1 cellular context compared by ENCODE assay signal in the genomic region with DNA sequence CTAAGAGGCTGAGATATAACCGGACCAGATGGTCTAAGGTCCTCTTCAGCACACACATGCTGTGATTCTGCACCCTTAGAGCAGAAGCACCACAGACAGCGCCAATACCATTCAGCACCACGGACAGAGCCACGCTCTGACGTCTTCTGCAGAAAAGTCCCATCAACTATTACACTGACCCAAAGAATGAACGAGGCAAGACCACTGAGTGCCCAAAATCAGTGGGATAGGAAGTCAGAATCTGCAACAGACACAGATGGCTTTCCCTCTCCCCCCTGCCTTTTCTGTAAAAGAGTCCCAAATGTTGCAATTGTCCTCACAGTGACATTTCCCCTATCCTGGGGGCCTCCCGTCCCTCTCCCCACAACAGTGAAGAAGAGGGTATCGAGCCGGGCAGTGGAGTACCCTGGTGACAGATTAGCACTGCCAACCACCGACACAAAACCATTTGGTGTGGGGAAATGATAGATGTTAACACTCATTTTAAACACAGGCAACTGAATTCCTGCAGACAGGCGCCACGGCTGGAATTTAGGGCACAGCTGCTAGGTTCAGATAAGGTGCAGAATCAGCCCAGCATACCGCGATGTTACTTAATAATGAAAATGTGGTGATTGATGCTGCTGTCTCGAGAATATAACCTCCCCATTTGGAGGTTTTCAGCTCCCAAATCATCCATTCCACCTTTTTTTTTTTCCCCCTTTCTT.
TF ChIP-seq lines count a peak whose summit lies in the region.

No MANE protein-coding gene starts in this region.

TF ChIP-seq in HepG2, 621 proteins besides CTCF, POLR2A, EP300 and RAD21 (continued from another document and continues in another):
- TF ChIP-seq, protein P1, sequence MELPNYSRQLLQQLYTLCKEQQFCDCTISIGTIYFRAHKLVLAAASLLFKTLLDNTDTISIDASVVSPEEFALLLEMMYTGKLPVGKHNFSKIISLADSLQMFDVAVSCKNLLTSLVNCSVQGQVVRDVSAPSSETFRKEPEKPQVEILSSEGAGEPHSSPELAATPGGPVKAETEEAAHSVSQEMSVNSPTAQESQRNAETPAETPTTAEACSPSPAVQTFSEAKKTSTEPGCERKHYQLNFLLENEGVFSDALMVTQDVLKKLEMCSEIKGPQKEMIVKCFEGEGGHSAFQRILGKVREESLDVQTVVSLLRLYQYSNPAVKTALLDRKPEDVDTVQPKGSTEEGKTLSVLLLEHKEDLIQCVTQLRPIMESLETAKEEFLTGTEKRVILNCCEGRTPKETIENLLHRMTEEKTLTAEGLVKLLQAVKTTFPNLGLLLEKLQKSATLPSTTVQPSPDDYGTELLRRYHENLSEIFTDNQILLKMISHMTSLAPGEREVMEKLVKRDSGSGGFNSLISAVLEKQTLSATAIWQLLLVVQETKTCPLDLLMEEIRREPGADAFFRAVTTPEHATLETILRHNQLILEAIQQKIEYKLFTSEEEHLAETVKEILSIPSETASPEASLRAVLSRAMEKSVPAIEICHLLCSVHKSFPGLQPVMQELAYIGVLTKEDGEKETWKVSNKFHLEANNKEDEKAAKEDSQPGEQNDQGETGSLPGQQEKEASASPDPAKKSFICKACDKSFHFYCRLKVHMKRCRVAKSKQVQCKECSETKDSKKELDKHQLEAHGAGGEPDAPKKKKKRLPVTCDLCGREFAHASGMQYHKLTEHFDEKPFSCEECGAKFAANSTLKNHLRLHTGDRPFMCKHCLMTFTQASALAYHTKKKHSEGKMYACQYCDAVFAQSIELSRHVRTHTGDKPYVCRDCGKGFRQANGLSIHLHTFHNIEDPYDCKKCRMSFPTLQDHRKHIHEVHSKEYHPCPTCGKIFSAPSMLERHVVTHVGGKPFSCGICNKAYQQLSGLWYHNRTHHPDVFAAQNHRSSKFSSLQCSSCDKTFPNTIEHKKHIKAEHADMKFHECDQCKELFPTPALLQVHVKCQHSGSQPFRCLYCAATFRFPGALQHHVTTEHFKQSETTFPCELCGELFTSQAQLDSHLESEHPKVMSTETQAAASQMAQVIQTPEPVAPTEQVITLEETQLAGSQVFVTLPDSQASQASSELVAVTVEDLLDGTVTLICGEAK (IDR thresholded peaks at IDR 0.05) = no peak
- TF ChIP-seq, protein P1 (CRISPR knock-in tag; IDR thresholded peaks at IDR 0.05) = peak; percentile 95
- TF ChIP-seq, protein P2, sequence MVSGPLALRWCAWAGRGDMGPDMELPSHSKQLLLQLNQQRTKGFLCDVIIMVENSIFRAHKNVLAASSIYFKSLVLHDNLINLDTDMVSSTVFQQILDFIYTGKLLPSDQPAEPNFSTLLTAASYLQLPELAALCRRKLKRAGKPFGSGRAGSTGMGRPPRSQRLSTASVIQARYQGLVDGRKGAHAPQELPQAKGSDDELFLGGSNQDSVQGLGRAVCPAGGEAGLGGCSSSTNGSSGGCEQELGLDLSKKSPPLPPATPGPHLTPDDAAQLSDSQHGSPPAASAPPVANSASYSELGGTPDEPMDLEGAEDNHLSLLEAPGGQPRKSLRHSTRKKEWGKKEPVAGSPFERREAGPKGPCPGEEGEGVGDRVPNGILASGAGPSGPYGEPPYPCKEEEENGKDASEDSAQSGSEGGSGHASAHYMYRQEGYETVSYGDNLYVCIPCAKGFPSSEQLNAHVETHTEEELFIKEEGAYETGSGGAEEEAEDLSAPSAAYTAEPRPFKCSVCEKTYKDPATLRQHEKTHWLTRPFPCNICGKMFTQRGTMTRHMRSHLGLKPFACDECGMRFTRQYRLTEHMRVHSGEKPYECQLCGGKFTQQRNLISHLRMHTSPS (CRISPR knock-in tag; IDR thresholded peaks at IDR 0.05; ENCODE audit: low read depth) = peak; percentile 84
- TF ChIP-seq MLLT10 (CRISPR knock-in tag; IDR thresholded peaks at IDR 0.05) (peak; percentile 96), HOXA5 (CRISPR knock-in tag; IDR thresholded peaks at IDR 0.05) (peak; percentile 100), ERF (CRISPR knock-in tag; IDR thresholded peaks at IDR 0.05) (peak; percentile 100), FLYWCH1 (CRISPR knock-in tag; IDR thresholded peaks at IDR 0.05) (peak; percentile 99; the same call in 1 of the 2 replicates), RAD51 (IDR thresholded peaks at IDR 0.05; ENCODE audit: borderline replicate concordance) (no peak)
- TF ChIP-seq, protein P3, sequence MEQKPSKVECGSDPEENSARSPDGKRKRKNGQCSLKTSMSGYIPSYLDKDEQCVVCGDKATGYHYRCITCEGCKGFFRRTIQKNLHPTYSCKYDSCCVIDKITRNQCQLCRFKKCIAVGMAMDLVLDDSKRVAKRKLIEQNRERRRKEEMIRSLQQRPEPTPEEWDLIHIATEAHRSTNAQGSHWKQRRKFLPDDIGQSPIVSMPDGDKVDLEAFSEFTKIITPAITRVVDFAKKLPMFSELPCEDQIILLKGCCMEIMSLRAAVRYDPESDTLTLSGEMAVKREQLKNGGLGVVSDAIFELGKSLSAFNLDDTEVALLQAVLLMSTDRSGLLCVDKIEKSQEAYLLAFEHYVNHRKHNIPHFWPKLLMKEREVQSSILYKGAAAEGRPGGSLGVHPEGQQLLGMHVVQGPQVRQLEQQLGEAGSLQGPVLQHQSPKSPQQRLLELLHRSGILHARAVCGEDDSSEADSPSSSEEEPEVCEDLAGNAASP (CRISPR knock-in tag; IDR thresholded peaks at IDR 0.05; ENCODE audit: borderline replicate concordance) = peak; percentile 99
- TF ChIP-seq, protein P4, sequence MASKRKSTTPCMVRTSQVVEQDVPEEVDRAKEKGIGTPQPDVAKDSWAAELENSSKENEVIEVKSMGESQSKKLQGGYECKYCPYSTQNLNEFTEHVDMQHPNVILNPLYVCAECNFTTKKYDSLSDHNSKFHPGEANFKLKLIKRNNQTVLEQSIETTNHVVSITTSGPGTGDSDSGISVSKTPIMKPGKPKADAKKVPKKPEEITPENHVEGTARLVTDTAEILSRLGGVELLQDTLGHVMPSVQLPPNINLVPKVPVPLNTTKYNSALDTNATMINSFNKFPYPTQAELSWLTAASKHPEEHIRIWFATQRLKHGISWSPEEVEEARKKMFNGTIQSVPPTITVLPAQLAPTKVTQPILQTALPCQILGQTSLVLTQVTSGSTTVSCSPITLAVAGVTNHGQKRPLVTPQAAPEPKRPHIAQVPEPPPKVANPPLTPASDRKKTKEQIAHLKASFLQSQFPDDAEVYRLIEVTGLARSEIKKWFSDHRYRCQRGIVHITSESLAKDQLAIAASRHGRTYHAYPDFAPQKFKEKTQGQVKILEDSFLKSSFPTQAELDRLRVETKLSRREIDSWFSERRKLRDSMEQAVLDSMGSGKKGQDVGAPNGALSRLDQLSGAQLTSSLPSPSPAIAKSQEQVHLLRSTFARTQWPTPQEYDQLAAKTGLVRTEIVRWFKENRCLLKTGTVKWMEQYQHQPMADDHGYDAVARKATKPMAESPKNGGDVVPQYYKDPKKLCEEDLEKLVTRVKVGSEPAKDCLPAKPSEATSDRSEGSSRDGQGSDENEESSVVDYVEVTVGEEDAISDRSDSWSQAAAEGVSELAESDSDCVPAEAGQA (IDR thresholded peaks at IDR 0.05; ENCODE audit: low read depth) = no peak
- TF ChIP-seq, protein P4 (CRISPR knock-in tag; IDR thresholded peaks at IDR 0.05; ENCODE audit: borderline replicate concordance) = peak; percentile 100
- TF ChIP-seq, protein P5, sequence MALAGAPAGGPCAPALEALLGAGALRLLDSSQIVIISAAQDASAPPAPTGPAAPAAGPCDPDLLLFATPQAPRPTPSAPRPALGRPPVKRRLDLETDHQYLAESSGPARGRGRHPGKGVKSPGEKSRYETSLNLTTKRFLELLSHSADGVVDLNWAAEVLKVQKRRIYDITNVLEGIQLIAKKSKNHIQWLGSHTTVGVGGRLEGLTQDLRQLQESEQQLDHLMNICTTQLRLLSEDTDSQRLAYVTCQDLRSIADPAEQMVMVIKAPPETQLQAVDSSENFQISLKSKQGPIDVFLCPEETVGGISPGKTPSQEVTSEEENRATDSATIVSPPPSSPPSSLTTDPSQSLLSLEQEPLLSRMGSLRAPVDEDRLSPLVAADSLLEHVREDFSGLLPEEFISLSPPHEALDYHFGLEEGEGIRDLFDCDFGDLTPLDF (CRISPR knock-in tag; IDR thresholded peaks at IDR 0.05) = peak; percentile 95
- TF ChIP-seq, protein P6, sequence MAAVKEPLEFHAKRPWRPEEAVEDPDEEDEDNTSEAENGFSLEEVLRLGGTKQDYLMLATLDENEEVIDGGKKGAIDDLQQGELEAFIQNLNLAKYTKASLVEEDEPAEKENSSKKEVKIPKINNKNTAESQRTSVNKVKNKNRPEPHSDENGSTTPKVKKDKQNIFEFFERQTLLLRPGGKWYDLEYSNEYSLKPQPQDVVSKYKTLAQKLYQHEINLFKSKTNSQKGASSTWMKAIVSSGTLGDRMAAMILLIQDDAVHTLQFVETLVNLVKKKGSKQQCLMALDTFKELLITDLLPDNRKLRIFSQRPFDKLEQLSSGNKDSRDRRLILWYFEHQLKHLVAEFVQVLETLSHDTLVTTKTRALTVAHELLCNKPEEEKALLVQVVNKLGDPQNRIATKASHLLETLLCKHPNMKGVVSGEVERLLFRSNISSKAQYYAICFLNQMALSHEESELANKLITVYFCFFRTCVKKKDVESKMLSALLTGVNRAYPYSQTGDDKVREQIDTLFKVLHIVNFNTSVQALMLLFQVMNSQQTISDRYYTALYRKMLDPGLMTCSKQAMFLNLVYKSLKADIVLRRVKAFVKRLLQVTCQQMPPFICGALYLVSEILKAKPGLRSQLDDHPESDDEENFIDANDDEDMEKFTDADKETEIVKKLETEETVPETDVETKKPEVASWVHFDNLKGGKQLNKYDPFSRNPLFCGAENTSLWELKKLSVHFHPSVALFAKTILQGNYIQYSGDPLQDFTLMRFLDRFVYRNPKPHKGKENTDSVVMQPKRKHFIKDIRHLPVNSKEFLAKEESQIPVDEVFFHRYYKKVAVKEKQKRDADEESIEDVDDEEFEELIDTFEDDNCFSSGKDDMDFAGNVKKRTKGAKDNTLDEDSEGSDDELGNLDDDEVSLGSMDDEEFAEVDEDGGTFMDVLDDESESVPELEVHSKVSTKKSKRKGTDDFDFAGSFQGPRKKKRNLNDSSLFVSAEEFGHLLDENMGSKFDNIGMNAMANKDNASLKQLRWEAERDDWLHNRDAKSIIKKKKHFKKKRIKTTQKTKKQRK (IDR thresholded peaks at IDR 0.05; ENCODE audit: low read length) = no peak
- TF ChIP-seq, protein P7, sequence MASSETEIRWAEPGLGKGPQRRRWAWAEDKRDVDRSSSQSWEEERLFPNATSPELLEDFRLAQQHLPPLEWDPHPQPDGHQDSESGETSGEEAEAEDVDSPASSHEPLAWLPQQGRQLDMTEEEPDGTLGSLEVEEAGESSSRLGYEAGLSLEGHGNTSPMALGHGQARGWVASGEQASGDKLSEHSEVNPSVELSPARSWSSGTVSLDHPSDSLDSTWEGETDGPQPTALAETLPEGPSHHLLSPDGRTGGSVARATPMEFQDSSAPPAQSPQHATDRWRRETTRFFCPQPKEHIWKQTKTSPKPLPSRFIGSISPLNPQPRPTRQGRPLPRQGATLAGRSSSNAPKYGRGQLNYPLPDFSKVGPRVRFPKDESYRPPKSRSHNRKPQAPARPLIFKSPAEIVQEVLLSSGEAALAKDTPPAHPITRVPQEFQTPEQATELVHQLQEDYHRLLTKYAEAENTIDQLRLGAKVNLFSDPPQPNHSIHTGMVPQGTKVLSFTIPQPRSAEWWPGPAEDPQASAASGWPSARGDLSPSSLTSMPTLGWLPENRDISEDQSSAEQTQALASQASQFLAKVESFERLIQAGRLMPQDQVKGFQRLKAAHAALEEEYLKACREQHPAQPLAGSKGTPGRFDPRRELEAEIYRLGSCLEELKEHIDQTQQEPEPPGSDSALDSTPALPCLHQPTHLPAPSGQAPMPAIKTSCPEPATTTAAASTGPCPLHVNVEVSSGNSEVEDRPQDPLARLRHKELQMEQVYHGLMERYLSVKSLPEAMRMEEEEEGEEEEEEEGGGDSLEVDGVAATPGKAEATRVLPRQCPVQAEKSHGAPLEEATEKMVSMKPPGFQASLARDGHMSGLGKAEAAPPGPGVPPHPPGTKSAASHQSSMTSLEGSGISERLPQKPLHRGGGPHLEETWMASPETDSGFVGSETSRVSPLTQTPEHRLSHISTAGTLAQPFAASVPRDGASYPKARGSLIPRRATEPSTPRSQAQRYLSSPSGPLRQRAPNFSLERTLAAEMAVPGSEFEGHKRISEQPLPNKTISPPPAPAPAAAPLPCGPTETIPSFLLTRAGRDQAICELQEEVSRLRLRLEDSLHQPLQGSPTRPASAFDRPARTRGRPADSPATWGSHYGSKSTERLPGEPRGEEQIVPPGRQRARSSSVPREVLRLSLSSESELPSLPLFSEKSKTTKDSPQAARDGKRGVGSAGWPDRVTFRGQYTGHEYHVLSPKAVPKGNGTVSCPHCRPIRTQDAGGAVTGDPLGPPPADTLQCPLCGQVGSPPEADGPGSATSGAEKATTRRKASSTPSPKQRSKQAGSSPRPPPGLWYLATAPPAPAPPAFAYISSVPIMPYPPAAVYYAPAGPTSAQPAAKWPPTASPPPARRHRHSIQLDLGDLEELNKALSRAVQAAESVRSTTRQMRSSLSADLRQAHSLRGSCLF (CRISPR knock-in tag; IDR thresholded peaks at IDR 0.05; ENCODE audit: borderline replicate concordance) = peak; percentile 99
